ENCODE assay signal across 8 cellular contexts in genomic region chr1:207050428-207050767, GRCh38. TPM values are rescaled to one million over a fixed set of nuclear protein-coding genes. Genes with fewer than 3 reads are reported as not detected.
DNase-seq lines count a peak whose midpoint lies in the region; ATAC-seq, FAIRE-seq and TF ChIP-seq lines count a peak whose summit lies in the region.

No MANE protein-coding gene starts in this region.

- H3K36me3 ChIP-seq in esophagus muscularis mucosa (peaks cover 0 to 19% (median 11%) of the 10 kb centered on the region in 4 donors), pancreas (peaks cover 0 to 15% (median 0%) of the 10 kb centered on the region in 3 donors)

- peaks cover 54% of the 10 kb centered on the region for H3K4me1 Mint-ChIP-seq in T-helper 2 cell treated with Interferon-gamma antibody and Interleukin-4, amounts not matched to agents 5 μg/mL and 100 μg/mL, for 36 hours (ENCODE audit: low read depth)

- no peak for TF ChIP-seq POLR2A in esophagus muscularis mucosa (IDR thresholded peaks at IDR 0.05; ENCODE audit: low read depth)

- no peaks in the 10 kb centered on the region for H3K27me3 ChIP-seq in esophagus muscularis mucosa
- H3K27me3 ChIP-seq in pancreas, result no peaks in the 10 kb centered on the region

- FAIRE-seq in pancreas (lab: Jason Lieb, UNC), result no peak

- H3K9me3 ChIP-seq in esophagus muscularis mucosa, result no peaks in the 10 kb centered on the region
- no peaks in the 10 kb centered on the region for H3K9me3 ChIP-seq in pancreas

- no peak for TF ChIP-seq CTCF in esophagus muscularis mucosa (IDR thresholded peaks at IDR 0.05)
- no peak for TF ChIP-seq CTCF in pancreas (IDR thresholded peaks at IDR 0.05)

- peaks cover 45 to 68% (median 67%) of the 10 kb centered on the region in 4 donors for H3K4me1 ChIP-seq in esophagus muscularis mucosa
- peaks cover 11 to 40% (median 39%) of the 10 kb centered on the region in 3 donors for H3K4me1 ChIP-seq in pancreas

- no peaks in the 10 kb centered on the region for H3K9me3 Mint-ChIP-seq in T-helper 2 cell treated with Interferon-gamma antibody and Interleukin-4, amounts not matched to agents 5 μg/mL and 100 μg/mL, for 36 hours

- peak overlapping the region; percentile 88 to 93 (median 89) for H3K27ac ChIP-seq in esophagus muscularis mucosa (replicated peaks in 1 of 4)
- peak overlapping the region; percentile 70 to 94 (median 83) for H3K27ac ChIP-seq in pancreas

- WGBS in esophagus muscularis mucosa, result 2% methylated on average over 9 of the region's 11 CpGs
- WGBS in pancreas, 2 donors, result 0% methylated on average over 11 of the region's 11 CpGs

- H3K4me3 ChIP-seq in esophagus muscularis mucosa (peak overlapping the region; percentile 85 to 97 (median 88)), pancreas (peak overlapping the region; percentile 67 to 96 (median 88))

- peak overlapping the region; percentile 100 for H3K4me3 Mint-ChIP-seq in T-helper 2 cell treated with Interferon-gamma antibody and Interleukin-4, amounts not matched to agents 5 μg/mL and 100 μg/mL, for 36 hours

- ATAC-seq in HG02642 (IDR thresholded peaks at IDR 0.05; ENCODE audit: poor library complexity, unreplicated experiment) (peak; percentile 2), pancreas (peak in 2 of 4 donors; percentile 0 to 1), HG02588 (IDR thresholded peaks at IDR 0.05; ENCODE audit: unreplicated experiment) (no peak)
- ATAC-seq in activated CD4-positive, CD25-positive, alpha-beta regulatory T cell treated with anti-CD3 and anti-CD28 coated beads, Interleukin-2, amount 50 U/mL, for 24 hours, result no peak

- DNase-seq in T-helper 2 cell treated with Interferon-gamma antibody and Interleukin-4, amounts not matched to agents 5 μg/mL and 100 μg/mL, for 36 hours (ENCODE audit: low spot score), result no peak
- DNase-seq in esophagus muscularis mucosa (ENCODE audit: extremely low spot score) (no peak), pancreas (no peak), NCI-H2029 treated with DMSO at 0.1 percent for 48 hours (lab: John Stamatoyannopoulos, UW) (no peak), ecto neural progenitor cell (ENCODE audit: low spot score) (no peak)

- peak overlapping the region; percentile 99 for H3K27ac Mint-ChIP-seq in T-helper 2 cell treated with Interferon-gamma antibody and Interleukin-4, amounts not matched to agents 5 μg/mL and 100 μg/mL, for 36 hours

- H3K36me3 Mint-ChIP-seq in T-helper 2 cell treated with Interferon-gamma antibody and Interleukin-4, amounts not matched to agents 5 μg/mL and 100 μg/mL, for 36 hours (ENCODE audit: low read depth), result peaks cover 34% of the 10 kb centered on the region

- intact Hi-C loops in esophagus muscularis mucosa (cut with DNase I), result loop anchor here (2.0 to 10.0 kb wide), 2 partner anchors 26 to 914 kb away; no protein-coding TSS in a partner anchor
- intact Hi-C loops in pancreas (cut with DNase I), result no loop called here

- peaks cover 3% of the 10 kb centered on the region for H3K27me3 Mint-ChIP-seq in T-helper 2 cell treated with Interferon-gamma antibody and Interleukin-4, amounts not matched to agents 5 μg/mL and 100 μg/mL, for 36 hours (ENCODE audit: low read depth)

- no peak for TF ChIP-seq EP300 in esophagus muscularis mucosa (IDR thresholded peaks at IDR 0.05)

RNA-seq across cellular contexts. Expression of gene YOD1, which starts 0.6 kb away (rescaled TPM):
- total RNA-seq in esophagus muscularis mucosa (1 to 10 TPM; 6.3 to 8.5 (median 7.2) TPM), pancreas (1 to 10 TPM; 1.8 to 4.0 (median 2.3) TPM)
- polyA plus RNA-seq in pancreas, result 1 to 10 TPM; 1.1 to 2.4 TPM

RNA-seq across cellular contexts. Expression of gene PFKFB2, which starts 2.7 kb away (rescaled TPM):
- total RNA-seq in esophagus muscularis mucosa (1 to 10 TPM; 3.7 to 5.3 (median 4.1) TPM), pancreas (10 to 100 TPM in 3 of 6 donors, 1 to 10 TPM in 3; 4.4 to 19.6 (median 9.9) TPM)
- polyA plus RNA-seq in pancreas, result 10 to 100 TPM in 1 of 2 donors, 1 to 10 TPM in 1; 8.0 to 28.5 TPM

RNA-seq across cellular contexts. Expression of gene C1orf116, which starts 17.8 kb away (rescaled TPM):
- total RNA-seq in esophagus muscularis mucosa, result under 1 TPM; under 0.01 to 0.32 (median 0.17) TPM
- total RNA-seq in pancreas, result 10 to 100 TPM in 4 of 6 donors, 1 to 10 TPM in 2; 7.8 to 26.9 (median 10.1) TPM
- 10 to 100 TPM in 1 of 2 donors, 1 to 10 TPM in 1; 9.4 to 11.7 TPM for polyA plus RNA-seq in pancreas

RNA-seq across cellular contexts. Expression of gene C4BPB, which starts 38.3 kb away (rescaled TPM):
- total RNA-seq in esophagus muscularis mucosa (1 to 10 TPM in 1 of 4 donors, under 1 TPM in 2, not detected in 1; 0.34 to 1.7 (median 0.50) TPM), pancreas (1 to 10 TPM; 1.6 to 6.3 (median 3.1) TPM)
- polyA plus RNA-seq in pancreas, result 10 to 100 TPM in 1 of 2 donors, 1 to 10 TPM in 1; 7.0 to 34.1 TPM

RNA-seq across cellular contexts. Expression of gene C4BPA, which starts 53.6 kb away (rescaled TPM):
- total RNA-seq in esophagus muscularis mucosa (under 1 TPM in 2 of 4 donors, not detected in 2; under 0.01 to 0.52 TPM), pancreas (10 to 100 TPM in 1 of 6 donors, 1 to 10 TPM in 5; 1.4 to 15.4 (median 7.7) TPM)
- 10 to 100 TPM in 1 of 2 donors, 1 to 10 TPM in 1; 7.2 to 11.9 TPM for polyA plus RNA-seq in pancreas

Comparison
In these comparisons a context has a peak if more than half of its experiments do, and no peak if none do; other contexts are left out.
1. RNA of gene C1orf116, which starts 17.8 kb away (total RNA-seq): 7.8 to 26.9 TPM in pancreas; under 0.01 to 0.32 TPM in esophagus muscularis mucosa; every median in the first group is over 4 times any median in the second.